ENCODE assay signal across 8 cellular contexts in genomic region chr18:79400591-79401381, GRCh38. TPM values are rescaled to one million over a fixed set of nuclear protein-coding genes. Genes with fewer than 3 reads are reported as not detected.
DNase-seq lines count a peak whose midpoint lies in the region; ATAC-seq, FAIRE-seq and TF ChIP-seq lines count a peak whose summit lies in the region.

No MANE protein-coding gene starts in this region.

- peaks cover 22% of the 10 kb centered on the region for H3K79me2 ChIP-seq in DND-41 (ENCODE audit: insufficient read depth, low read length)
- peaks cover 5% of the 10 kb centered on the region; the same call in 1 of the 2 replicates for H3K79me2 ChIP-seq in MM.1S (ENCODE audit: low read length)
- H3K79me2 ChIP-seq in astrocyte (ENCODE audit: insufficient read depth, low read length) = no peaks in the 10 kb centered on the region

- peaks cover 3% of the 10 kb centered on the region for H3K27me3 ChIP-seq in DND-41 (ENCODE audit: insufficient read depth, low read length, poor library complexity)
- H3K27me3 ChIP-seq in MM.1S (replicated peaks; ENCODE audit: insufficient read depth, low read length) = no peaks in the 10 kb centered on the region
- H3K27me3 ChIP-seq in astrocyte (ENCODE audit: insufficient read depth, low read length) = peaks cover 36% of the 10 kb centered on the region
- peaks cover 0 to 40% of the 10 kb centered on the region in 2 donors for H3K27me3 ChIP-seq in left lung

- H3K9ac ChIP-seq in DND-41 (ENCODE audit: low read depth, low read length) = peak overlapping the region; percentile 81
- H3K9ac ChIP-seq in MM.1S (ENCODE audit: low read length) = peak overlapping the region; percentile 35; the same call in 1 of the 2 replicates
- H3K9ac ChIP-seq in astrocyte (ENCODE audit: low read length) = peak overlapping the region; percentile 31

- peak; percentile 30 for ATAC-seq in DND-41 (ENCODE audit: insufficient read depth, low read depth)
- ATAC-seq in left lung = no peak
- no peak for ATAC-seq in stimulated activated naive CD8-positive, alpha-beta T cell treated with anti-CD3 and anti-CD28 coated beads, Interleukin-15, amount 100 ng/mL, for 72 hours

- DNase-seq in DND-41 (peak; percentile 59), MM.1S (no peak), astrocyte (ENCODE audit: low read depth) (no peak), left lung (peak; percentile 32 to 69), hypothalamus (lab: John Stamatoyannopoulos, UW) (no peak), nucleus accumbens (lab: John Stamatoyannopoulos, UW) (no peak), glomerular visceral epithelial cell (ENCODE audit: extremely low spot score) (no peak)
- DNase-seq in stimulated activated naive CD8-positive, alpha-beta T cell treated with anti-CD3 and anti-CD28 coated beads, Interleukin-15, amount 100 ng/mL, for 72 hours = no peak

- H3K9me3 ChIP-seq in DND-41 (ENCODE audit: insufficient read depth, low read length, severe bottlenecking) (no peaks in the 10 kb centered on the region), MM.1S (replicated peaks; ENCODE audit: insufficient read depth, low read length) (no peaks in the 10 kb centered on the region), astrocyte (ENCODE audit: insufficient read depth, low read depth, low read length) (no peaks in the 10 kb centered on the region), left lung (no peaks in the 10 kb centered on the region)

- peak overlapping the region; percentile 68 for H2AFZ ChIP-seq in DND-41 (ENCODE audit: low read depth, low read length)
- no peak overlapping the region for H2AFZ ChIP-seq in MM.1S (ENCODE audit: low read length)
- H2AFZ ChIP-seq in astrocyte (ENCODE audit: low read depth, low read length) = no peak overlapping the region

- H3K4me1 ChIP-seq in DND-41 (ENCODE audit: insufficient read depth, low read length) (peaks cover 56% of the 10 kb centered on the region), MM.1S (ENCODE audit: low read length) (no peaks in the 10 kb centered on the region), astrocyte (ENCODE audit: insufficient read depth, low read length) (peaks cover 5% of the 10 kb centered on the region), left lung (peaks cover 12 to 88% of the 10 kb centered on the region in 2 donors)

- FAIRE-seq in astrocyte (lab: Jason Lieb, UNC) = no peak

- peak overlapping the region; percentile 63 to 72; a peak in 3 of 4 replicates for H3K4me3 ChIP-seq in DND-41 (ENCODE audit: low read depth in 1 of 2, low read length in 2 of 2)
- peak overlapping the region; percentile 53 for H3K4me3 ChIP-seq in MM.1S (ENCODE audit: low read length)
- H3K4me3 ChIP-seq in astrocyte (ENCODE audit: insufficient read depth, low read depth, low read length) = peak overlapping the region; percentile 23
- H3K4me3 ChIP-seq in left lung = peak overlapping the region; percentile 75 to 76

- no peaks in the 10 kb centered on the region for H3K36me3 ChIP-seq in DND-41 (ENCODE audit: insufficient read depth, low read length)
- no peaks in the 10 kb centered on the region for H3K36me3 ChIP-seq in MM.1S (replicated peaks; ENCODE audit: insufficient read depth, low read length)
- H3K36me3 ChIP-seq in astrocyte (ENCODE audit: insufficient read depth, low read length) = no peaks in the 10 kb centered on the region
- H3K36me3 ChIP-seq in left lung = no peaks in the 10 kb centered on the region

- no peaks in the 10 kb centered on the region for H3K9me3 Mint-ChIP-seq in astrocyte (ENCODE audit: unreplicated experiment)
- no peaks in the 10 kb centered on the region for H3K9me3 Mint-ChIP-seq in stimulated activated naive CD8-positive, alpha-beta T cell treated with anti-CD3 and anti-CD28 coated beads, Interleukin-15, amount 100 ng/mL, for 72 hours

- H3K4me3 Mint-ChIP-seq in astrocyte (ENCODE audit: unreplicated experiment) = peak overlapping the region; percentile 85
- H3K4me3 Mint-ChIP-seq in stimulated activated naive CD8-positive, alpha-beta T cell treated with anti-CD3 and anti-CD28 coated beads, Interleukin-15, amount 100 ng/mL, for 72 hours = peak overlapping the region; percentile 93 to 94

- no peaks in the 10 kb centered on the region for H3F3A ChIP-seq in MM.1S (ENCODE audit: insufficient read depth, low read length)

- peak overlapping the region; percentile 69 for H3K27ac Mint-ChIP-seq in astrocyte (ENCODE audit: unreplicated experiment)
- H3K27ac Mint-ChIP-seq in stimulated activated naive CD8-positive, alpha-beta T cell treated with anti-CD3 and anti-CD28 coated beads, Interleukin-15, amount 100 ng/mL, for 72 hours = peak overlapping the region; percentile 70 to 98

- H3K27ac ChIP-seq in DND-41 (ENCODE audit: low read length) (peak overlapping the region; percentile 54; the same call in 1 of the 2 replicates), MM.1S (ENCODE audit: low read length) (no peak overlapping the region), astrocyte (ENCODE audit: low read depth, low read length) (no peak overlapping the region), left lung (peak overlapping the region; percentile 74 to 80)

- H4K20me1 ChIP-seq in DND-41 (ENCODE audit: insufficient read depth, low read length) (peaks cover 26% of the 10 kb centered on the region), MM.1S (ENCODE audit: insufficient read depth, low read length) (no peaks in the 10 kb centered on the region), astrocyte (ENCODE audit: insufficient read depth, low read length) (no peaks in the 10 kb centered on the region)

- H3K27me3 Mint-ChIP-seq in astrocyte (ENCODE audit: low read depth, unreplicated experiment) = peaks cover 5% of the 10 kb centered on the region
- H3K27me3 Mint-ChIP-seq in stimulated activated naive CD8-positive, alpha-beta T cell treated with anti-CD3 and anti-CD28 coated beads, Interleukin-15, amount 100 ng/mL, for 72 hours = no peaks in the 10 kb centered on the region

- TF ChIP-seq CTCF in DND-41 (IDR thresholded peaks at IDR 0.05; ENCODE audit: borderline replicate concordance, extremely low read depth, low read length, poor library complexity, severe bottlenecking) (no peak), MM.1S (IDR thresholded peaks at IDR 0.05; ENCODE audit: low read length) (no peak), astrocyte (IDR thresholded peaks at IDR 0.05; ENCODE audit: insufficient read depth, low read depth, low read length) (no peak), left lung (IDR thresholded peaks at IDR 0.05) (no peak)

- H3K4me1 Mint-ChIP-seq in astrocyte (ENCODE audit: low read depth, unreplicated experiment) = peaks cover 3% of the 10 kb centered on the region
- peaks cover 72% of the 10 kb centered on the region for H3K4me1 Mint-ChIP-seq in stimulated activated naive CD8-positive, alpha-beta T cell treated with anti-CD3 and anti-CD28 coated beads, Interleukin-15, amount 100 ng/mL, for 72 hours

- H3K9me2 ChIP-seq in MM.1S (replicated peaks; ENCODE audit: insufficient read depth, low read length) = no peaks in the 10 kb centered on the region

- H3K4me2 ChIP-seq in DND-41 (ENCODE audit: insufficient read depth, low read length) (peak overlapping the region; percentile 72), MM.1S (ENCODE audit: low read depth, low read length) (peak overlapping the region; percentile 21; the same call in 1 of the 2 replicates), astrocyte (ENCODE audit: low read length) (peak overlapping the region; percentile 76)

- H3K36me3 Mint-ChIP-seq in astrocyte (ENCODE audit: low read depth, unreplicated experiment) = no peaks in the 10 kb centered on the region

- intact Hi-C loops in left lung (cut with DNase I) = no loop called here

RNA-seq across cellular contexts. Expression of gene NFATC1, which starts 5.1 kb away (rescaled TPM):
- total RNA-seq in astrocyte (10.6 and 11.0 TPM in 2 replicates), left lung (10 to 100 TPM; 16.0 to 17.1 TPM)

Comparison
In these comparisons a context has a peak if more than half of its experiments do, and no peak if none do; other contexts are left out.
1. DNase-seq: peak in DND-41 (single experiment) and left lung (2 of 2); none in MM.1S (single experiment), astrocyte (single experiment), stimulated activated naive CD8-positive, alpha-beta T cell treated with anti-CD3 and anti-CD28 coated beads, Interleukin-15, amount 100 ng/mL, for 72 hours (0 of 2), hypothalamus (0 of 51), nucleus accumbens (0 of 56) and glomerular visceral epithelial cell (single experiment).
2. H3K27ac ChIP-seq: peak in DND-41 (single experiment) and left lung (2 of 2); none in MM.1S (single experiment) and astrocyte (single experiment).
3. H3K4me2 ChIP-seq: peak in every context shown above with its lines; median percentile 76 in astrocyte; 72 in DND-41; 21 in MM.1S.
4. H3K4me3 ChIP-seq: peak in every context shown above with its lines; median percentile 76 in left lung; 68 in DND-41; 53 in MM.1S; 23 in astrocyte.
5. H3K9ac ChIP-seq: peak in every context shown above with its lines; median percentile 81 in DND-41; 35 in MM.1S; 31 in astrocyte.